Comparison of ENCODE assay signal across 23 cellular contexts in the genomic region with DNA sequence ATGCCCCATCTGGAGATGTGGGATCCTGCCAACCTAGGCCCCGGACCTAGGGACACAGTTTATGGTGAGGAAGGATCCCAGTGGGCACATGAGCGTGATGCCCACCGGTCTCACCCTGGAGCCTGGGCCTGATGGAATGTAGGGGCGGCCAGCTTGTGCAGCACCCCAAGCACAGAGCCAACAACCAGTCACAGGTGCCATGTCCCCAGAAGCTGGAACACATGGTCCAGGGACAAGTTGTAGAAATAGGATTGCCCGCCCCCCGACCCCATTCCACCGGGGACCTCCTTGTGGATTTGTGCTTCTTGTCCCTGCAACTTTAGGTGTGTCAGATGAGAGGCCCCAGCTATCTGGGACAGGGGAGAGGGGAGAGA. TPM values are rescaled to one million over a fixed set of nuclear protein-coding genes. Genes with fewer than 3 reads are reported as not detected.
A peak's percentile ranks its signal among the peaks of the same experiment; 100 is the strongest.
DNase-seq lines count a peak whose midpoint lies in the region; ATAC-seq and TF ChIP-seq lines count a peak whose summit lies in the region.
"Had no signal": no experiment of that assay in that cellular context is flagged by ENCODE, and none has a peak within 500 bp of the region (broad histone marks: within the 10 kb centered on the region; RNA-seq: fewer than 3 reads in every experiment).

No MANE protein-coding gene starts in this region.

- H3K27ac Mint-ChIP-seq in HFFc6 (peak overlapping the region; percentile 96), brain (peak overlapping the region in 4 of 5 experiments; percentile 23 to 96 (median 82)), nephron (peak overlapping the region; percentile 39 to 97 (median 41)), type B pancreatic cell (peak overlapping the region; percentile 85)
- H3K27ac Mint-ChIP-seq: GM23338 had no signal

- H3K36me3 Mint-ChIP-seq in HFFc6 (ENCODE audit: low read depth): peaks cover 10% of the 10 kb centered on the region
- H3K36me3 Mint-ChIP-seq in brain: no peaks in the 10 kb centered on the region
- no peaks in the 10 kb centered on the region for H3K36me3 Mint-ChIP-seq in nephron (ENCODE audit: low read depth)
- H3K36me3 Mint-ChIP-seq in type B pancreatic cell: no peaks in the 10 kb centered on the region

- no peak for TF ChIP-seq CTCF in HFFc6 (IDR thresholded peaks at IDR 0.05)
- no peak for TF ChIP-seq CTCF in brain (conservative IDR thresholded peaks at IDR 0.05)
- no peak for TF ChIP-seq CTCF in nephron (IDR thresholded peaks at IDR 0.05; ENCODE audit: unreplicated experiment in 3 of 3)
- no peak for TF ChIP-seq CTCF in type B pancreatic cell (conservative IDR thresholded peaks at IDR 0.05)
- TF ChIP-seq CTCF in GM10266 (IDR thresholded peaks at IDR 0.05; ENCODE audit: control insufficient read depth, insufficient read depth, low read depth, missing control alignments): no peak

- H3K4me1 Mint-ChIP-seq in HFFc6 (ENCODE audit: low read depth): peaks cover 75% of the 10 kb centered on the region
- H3K4me1 Mint-ChIP-seq in brain: peaks cover 50% of the 10 kb centered on the region
- H3K4me1 Mint-ChIP-seq in nephron: peaks cover 46% of the 10 kb centered on the region
- peaks cover 40% of the 10 kb centered on the region for H3K4me1 Mint-ChIP-seq in type B pancreatic cell (ENCODE audit: unreplicated experiment)

- no peak overlapping the region for H3K4me3 Mint-ChIP-seq in HFFc6
- H3K4me3 Mint-ChIP-seq in brain: peak overlapping the region in 3 of 5 experiments; percentile 13 to 44 (median 22)
- H3K4me3 Mint-ChIP-seq in nephron: no peak overlapping the region
- H3K4me3 Mint-ChIP-seq in type B pancreatic cell: peak overlapping the region; percentile 40
- H3K4me3 Mint-ChIP-seq: CD14-positive monocyte, GM23338 had no signal

- H3K27me3 Mint-ChIP-seq in HFFc6 (ENCODE audit: insufficient read depth) (peaks cover 6% of the 10 kb centered on the region), brain (peaks cover 1% of the 10 kb centered on the region), nephron (ENCODE audit: low read depth) (peaks cover 2% of the 10 kb centered on the region), type B pancreatic cell (no peaks in the 10 kb centered on the region)

- H3K9me3 Mint-ChIP-seq in HFFc6 (peaks cover 12% of the 10 kb centered on the region), brain (peaks cover 0 to 11% (median 8%) of the 10 kb centered on the region in 5 experiments), nephron (peaks cover 2% of the 10 kb centered on the region), type B pancreatic cell (peaks cover 6% of the 10 kb centered on the region)

- no peak for ATAC-seq in GM21381 (IDR thresholded peaks at IDR 0.05; ENCODE audit: unreplicated experiment)
- ATAC-seq: GM23338 had no signal

- DNase-seq in HFFc6 (no peak), type B pancreatic cell (ENCODE audit: extremely low spot score, unreplicated experiment) (no peak), GM10266 (ENCODE audit: extremely low spot score) (no peak), COLO829 (ENCODE audit: low spot score) (no peak)
- DNase-seq: ACHN; AML-193; COR-L47; DMS 273 treated with DMSO at 0.1 percent for 48 hours; KG1; MV-4-11; NCI-H1694 treated with DMSO at 0.1 percent for 48 hours; NCI-H2107; NCI-H510A; NCI-H748 treated with DMSO at 0.1 percent for 48 hours; NK-92 treated with Interleukin-12 subunit alpha and Interleukin-12 subunit beta, amount 100 ng/mL, for 24 hours; SHP77; SK-N-SH had no signal

RNA-seq across cellular contexts. Expression of a gene that starts 48.9 kb away (rescaled TPM):
- total RNA-seq in HFFc6 (2021; fragmentation: NEBNext Ultra II Directional; extraction: Animal tissue kit (Norgen Biotek cat#: 25700)): under 1 TPM in 2 of 6 experiments, not detected in 4; 0.14 to 0.20 TPM
- 3.5 TPM for polyA plus RNA-seq in brain (ENCODE audit: insufficient read depth, low read depth, low replicate concordance)
- total RNA-seq in type B pancreatic cell (ENCODE audit: low replicate concordance): not detected in 2 replicates
- total RNA-seq: GM23338, OCI-LY7 had no signal
- polyA plus RNA-seq: CD14-positive monocyte, GM23338 had no signal

RNA-seq across cellular contexts. Expression of a gene that starts 53.9 kb away (rescaled TPM):
- total RNA-seq in HFFc6 (2021; fragmentation: NEBNext Ultra II Directional; extraction: Animal tissue kit (Norgen Biotek cat#: 25700)): 10 to 100 TPM; 81.6 to 90.0 (median 87.7) TPM
- 118 TPM for polyA plus RNA-seq in brain (ENCODE audit: insufficient read depth, low read depth, low replicate concordance)
- 31.4 and 33.5 TPM in 2 replicates for total RNA-seq in type B pancreatic cell (ENCODE audit: low replicate concordance)

Comparison
In these comparisons a context has a peak if more than half of its experiments do, and no peak if none do; other contexts are left out.
1. H3K27ac Mint-ChIP-seq: peak in every context shown above with its lines; median percentile 96 in HFFc6; 85 in type B pancreatic cell; 82 in brain; 41 in nephron.
2. H3K4me3 Mint-ChIP-seq: peak in brain (3 of 5) and type B pancreatic cell (single experiment); none in HFFc6 (single experiment) and nephron (0 of 3).